Comparison of ENCODE assay signal across 1 cellular context in genomic region chr1:24077278-24077978, GRCh38.
TF ChIP-seq lines count a peak whose summit lies in the region.

No MANE protein-coding gene starts in this region.

TF ChIP-seq in H1, 55 proteins besides CTCF, POLR2A, EP300 and RAD21:
- TF ChIP-seq E2F6 (IDR thresholded peaks at IDR 0.05) (peak; percentile 37; the same call in 1 of the 2 replicates), ATF3 (IDR thresholded peaks at IDR 0.05; ENCODE audit: insufficient read depth, low read depth, low read length) (no peak), ZNF274 (IDR thresholded peaks at IDR 0.05; ENCODE audit: borderline replicate concordance, extremely low read depth, low read length) (no peak), SIRT6 (IDR thresholded peaks at IDR 0.05; ENCODE audit: low read length) (no peak)
